Comparison of ENCODE assay signal across 29 cellular contexts in the genomic region with DNA sequence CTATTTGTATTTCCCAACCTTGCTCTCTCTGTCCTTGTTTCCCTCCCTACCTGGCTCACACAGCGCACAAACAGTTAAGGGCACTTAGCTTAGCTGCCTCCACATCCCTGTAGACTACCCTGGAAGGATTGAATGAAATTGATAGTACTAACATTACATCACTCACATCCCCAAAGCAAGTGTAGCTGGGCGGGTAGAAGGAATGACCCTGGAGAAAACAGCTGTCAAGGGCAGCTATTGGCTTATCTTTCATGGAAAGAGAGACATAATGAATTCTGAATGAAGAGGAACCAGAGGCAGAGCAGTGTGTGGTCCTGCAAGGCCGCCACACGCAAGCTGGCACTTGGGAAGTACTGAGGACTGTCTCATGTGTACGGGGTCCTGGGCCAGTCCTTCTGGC.
"Had no signal": no experiment of that assay in that cellular context is flagged by ENCODE, and none has a peak within 500 bp of the region (broad histone marks: within the 10 kb centered on the region; RNA-seq: fewer than 3 reads in every experiment).

No MANE protein-coding gene starts in this region.

- H3K36me3 Mint-ChIP-seq: activated naive CD8-positive, alpha-beta T cell; T-cell had no signal

- H3K4me1 Mint-ChIP-seq: activated B cell treated with CpG ODN at 0.5 μM for 24 hours; activated CD4-positive, alpha-beta memory T cell treated with anti-CD3 and anti-CD28 coated beads, Interleukin-2, amount 10 ng/mL, durations not matched to agents 7 days and 5 days; activated CD4-positive, alpha-beta T cell treated with anti-CD3 and anti-CD28 coated beads, Interleukin-2, amount 10 ng/mL, durations not matched to agents 7 days and 5 days; activated T-helper 17 cell treated with anti-CD3 and anti-CD28 coated beads, Interleukin-2, amount 50 U/mL, for 72 hours; T-cell had no signal

- H3K27ac Mint-ChIP-seq: activated B cell treated with CpG ODN at 0.5 μM for 24 hours; activated CD4-positive, alpha-beta memory T cell treated with anti-CD3 and anti-CD28 coated beads, Interleukin-2, amount 10 ng/mL, durations not matched to agents 7 days and 5 days; activated CD4-positive, alpha-beta T cell treated with anti-CD3 and anti-CD28 coated beads, Interleukin-2, amount 10 ng/mL, durations not matched to agents 7 days and 5 days; activated naive CD4-positive, alpha-beta T cell treated with anti-CD3 and anti-CD28 coated beads for 36 hours; activated naive CD8-positive, alpha-beta T cell; activated T-helper 17 cell treated with anti-CD3 and anti-CD28 coated beads, Interleukin-2, amount 50 U/mL, for 72 hours; T-cell had no signal

- ATAC-seq: activated T-helper 17 cell treated with anti-CD3 and anti-CD28 coated beads, Interleukin-2, amount 50 U/mL, for 72 hours; K562; Panc1; T-cell had no signal

- H3K9me3 Mint-ChIP-seq: activated B cell treated with CpG ODN at 0.5 μM for 24 hours; activated CD4-positive, alpha-beta memory T cell treated with anti-CD3 and anti-CD28 coated beads, Interleukin-2, amount 10 ng/mL, durations not matched to agents 7 days and 5 days; activated CD4-positive, alpha-beta T cell treated with anti-CD3 and anti-CD28 coated beads, Interleukin-2, amount 10 ng/mL, durations not matched to agents 7 days and 5 days; activated naive CD4-positive, alpha-beta T cell treated with anti-CD3 and anti-CD28 coated beads for 36 hours; activated T-helper 17 cell treated with anti-CD3 and anti-CD28 coated beads, Interleukin-2, amount 50 U/mL, for 72 hours; T-cell had no signal

- H3K4me3 Mint-ChIP-seq: activated B cell treated with CpG ODN at 0.5 μM for 24 hours; activated CD4-positive, alpha-beta memory T cell treated with anti-CD3 and anti-CD28 coated beads, Interleukin-2, amount 10 ng/mL, durations not matched to agents 7 days and 5 days; activated CD4-positive, alpha-beta T cell treated with anti-CD3 and anti-CD28 coated beads, Interleukin-2, amount 10 ng/mL, durations not matched to agents 7 days and 5 days; activated naive CD4-positive, alpha-beta T cell treated with anti-CD3 and anti-CD28 coated beads for 36 hours; activated naive CD8-positive, alpha-beta T cell; activated T-helper 17 cell treated with anti-CD3 and anti-CD28 coated beads, Interleukin-2, amount 50 U/mL, for 72 hours; T-cell had no signal

- DNase-seq: activated B cell treated with CpG ODN at 0.5 μM for 24 hours; activated CD4-positive, alpha-beta memory T cell treated with anti-CD3 and anti-CD28 coated beads, Interleukin-2, amount 10 ng/mL, durations not matched to agents 7 days and 5 days; activated CD4-positive, alpha-beta T cell treated with anti-CD3 and anti-CD28 coated beads, Interleukin-2, amount 10 ng/mL, durations not matched to agents 7 days and 5 days; activated gamma-delta T cell; activated naive CD4-positive, alpha-beta T cell treated with anti-CD3 and anti-CD28 coated beads for 36 hours; activated T-cell treated with anti-CD3 and anti-CD28 coated beads for 4 hours; activated T-cell treated with anti-CD3 and anti-CD28 coated beads, Interleukin-2, amount 50 U/mL, for 48 hours; central memory CD4-positive, alpha-beta T cell; Karpas-422; NCI-H1048; NCI-H146; NCI-H2029; NCI-H2107; NCI-H2171 treated with DMSO at 0.1 percent for 48 hours; NCI-H226; NCI-H526; NCI-H774; NK-92 treated with Interleukin-12 subunit alpha and Interleukin-12 subunit beta, amount 100 ng/mL, for 24 hours; OCI-M1; SHP77 treated with DMSO at 0.1 percent for 48 hours; T-cell; T-helper 2 cell; T1000 had no signal

- H3K27ac ChIP-seq: RWPE1, SK-N-MC had no signal

- H3K4me3 ChIP-seq: K562, SK-N-MC had no signal

- H3K27me3 Mint-ChIP-seq: activated B cell treated with CpG ODN at 0.5 μM for 24 hours; activated CD4-positive, alpha-beta memory T cell treated with anti-CD3 and anti-CD28 coated beads, Interleukin-2, amount 10 ng/mL, durations not matched to agents 7 days and 5 days; activated CD4-positive, alpha-beta T cell treated with anti-CD3 and anti-CD28 coated beads, Interleukin-2, amount 10 ng/mL, durations not matched to agents 7 days and 5 days had no signal
